In genomic region chr13:111415765-111416164, GRCh38 we compare ENCODE assay signal across 18 cellular contexts.
"Had no signal": no experiment of that assay in that cellular context is flagged by ENCODE, and none has a peak within 500 bp of the region (broad histone marks: within the 10 kb centered on the region; RNA-seq: fewer than 3 reads in every experiment).

No MANE protein-coding gene starts in this region.

- H3K36me3 ChIP-seq: SJSA1 had no signal

- H3K27ac ChIP-seq: KMS-11, SJSA1, SK-N-MC had no signal

- ATAC-seq: K562 had no signal

- H3K4me1 ChIP-seq: SJSA1 had no signal

- H3K4me2 ChIP-seq: KMS-11 had no signal

- H3K9ac ChIP-seq: KMS-11 had no signal

- H3K9me3 ChIP-seq: SJSA1 had no signal

- FAIRE-seq: K562, RCC 7860 had no signal

- DNase-seq: Kasumi-1, MM.1S, NCI-H1092 treated with DMSO at 0.1 percent for 48 hours, NCI-H1436 treated with DMSO at 0.1 percent for 48 hours, NCI-H1694, NCI-H187 treated with DMSO at 0.1 percent for 48 hours, NCI-H2029 treated with DMSO at 0.1 percent for 48 hours, NCI-H2227 treated with DMSO at 0.1 percent for 48 hours, NCI-H524 treated with DMSO at 0.1 percent for 48 hours, NCI-H774, Right ventricle myocardium superior, RPMI8226, SIG-M5 had no signal

- H3K4me3 ChIP-seq: K562, SJSA1, SK-N-MC had no signal
